ENCODE assay signal across 17 cellular contexts in genomic region chr2:203744091-203744490, GRCh38. TPM values are rescaled to one million over a fixed set of nuclear protein-coding genes. Genes with fewer than 3 reads are reported as not detected.
A peak's percentile ranks its signal among the peaks of the same experiment; 100 is the strongest.
DNase-seq lines count a peak whose midpoint lies in the region; ATAC-seq and TF ChIP-seq lines count a peak whose summit lies in the region.
"Had no signal": no experiment of that assay in that cellular context is flagged by ENCODE, and none has a peak within 500 bp of the region (broad histone marks: within the 10 kb centered on the region; RNA-seq: fewer than 3 reads in every experiment).

No MANE protein-coding gene starts in this region.

- H3K4me3 ChIP-seq in gastrocnemius medialis: no peak overlapping the region
- H3K4me3 ChIP-seq: hepatocyte had no signal

- no peaks in the 10 kb centered on the region for H3K9me3 ChIP-seq in gastrocnemius medialis

- no peaks in the 10 kb centered on the region for H3K36me3 ChIP-seq in gastrocnemius medialis

- peak; percentile 12 to 34 for ATAC-seq in gastrocnemius medialis
- ATAC-seq in left colon: no peak
- ATAC-seq in GM21515 (IDR thresholded peaks at IDR 0.05; ENCODE audit: unreplicated experiment): no peak

- H3K4me1 Mint-ChIP-seq in activated CD4-positive, alpha-beta memory T cell treated with anti-CD3 and anti-CD28 coated beads for 36 hours (ENCODE audit: low read depth): peaks cover 88% of the 10 kb centered on the region
- peaks cover 77% of the 10 kb centered on the region for H3K4me1 Mint-ChIP-seq in activated CD4-positive, alpha-beta memory T cell treated with anti-CD3 and anti-CD28 coated beads, Interleukin-2, amount 10 ng/mL, durations not matched to agents 7 days and 5 days
- peaks cover 85% of the 10 kb centered on the region for H3K4me1 Mint-ChIP-seq in activated naive CD8-positive, alpha-beta T cell (ENCODE audit: low read depth)

- in situ Hi-C loops in gastrocnemius medialis (cut with MboI; ENCODE audit: low sequenced_read_pairs in 4 of 4): no loop called here

- no peak overlapping the region for H3K4me3 Mint-ChIP-seq in activated CD4-positive, alpha-beta memory T cell treated with anti-CD3 and anti-CD28 coated beads for 36 hours
- no peak overlapping the region for H3K4me3 Mint-ChIP-seq in activated CD4-positive, alpha-beta memory T cell treated with anti-CD3 and anti-CD28 coated beads, Interleukin-2, amount 10 ng/mL, durations not matched to agents 7 days and 5 days
- peak overlapping the region; percentile 3 for H3K4me3 Mint-ChIP-seq in activated naive CD8-positive, alpha-beta T cell
- H3K4me3 Mint-ChIP-seq: nephron progenitor cell had no signal

- peak overlapping the region; percentile 40 to 75 (median 66) for H3K27ac ChIP-seq in gastrocnemius medialis
- H3K27ac ChIP-seq: hepatocyte had no signal

- H3K4me1 ChIP-seq in gastrocnemius medialis: peaks cover 3 to 16% of the 10 kb centered on the region in 2 donors

- TF ChIP-seq CTCF in gastrocnemius medialis (IDR thresholded peaks at IDR 0.05 in 4 of 5, conservative IDR thresholded peaks at IDR 0.05 in 1 of 5): no peak

- peaks cover 11% of the 10 kb centered on the region for H3K9me3 Mint-ChIP-seq in activated CD4-positive, alpha-beta memory T cell treated with anti-CD3 and anti-CD28 coated beads for 36 hours
- peaks cover 17% of the 10 kb centered on the region for H3K9me3 Mint-ChIP-seq in activated CD4-positive, alpha-beta memory T cell treated with anti-CD3 and anti-CD28 coated beads, Interleukin-2, amount 10 ng/mL, durations not matched to agents 7 days and 5 days
- peaks cover 11% of the 10 kb centered on the region for H3K9me3 Mint-ChIP-seq in activated naive CD8-positive, alpha-beta T cell (ENCODE audit: low read depth)

- no peaks in the 10 kb centered on the region for H3K27me3 ChIP-seq in gastrocnemius medialis
- H3K27me3 ChIP-seq: hepatocyte had no signal

- peaks cover 44% of the 10 kb centered on the region for H3K36me3 Mint-ChIP-seq in activated CD4-positive, alpha-beta memory T cell treated with anti-CD3 and anti-CD28 coated beads for 36 hours
- H3K36me3 Mint-ChIP-seq in activated CD4-positive, alpha-beta memory T cell treated with anti-CD3 and anti-CD28 coated beads, Interleukin-2, amount 10 ng/mL, durations not matched to agents 7 days and 5 days (ENCODE audit: low read depth): peaks cover 65% of the 10 kb centered on the region
- H3K36me3 Mint-ChIP-seq in activated naive CD8-positive, alpha-beta T cell: peaks cover 27% of the 10 kb centered on the region

- TF ChIP-seq POLR2A in gastrocnemius medialis (IDR thresholded peaks at IDR 0.05): no peak

- intact Hi-C loops in activated CD4-positive, alpha-beta memory T cell treated with anti-CD3 and anti-CD28 coated beads for 36 hours (cut with micrococcal nuclease): no loop called here
- intact Hi-C loops in gastrocnemius medialis (cut with DNase I; ENCODE audit: low total_unique reads): loop anchor here (5.0 kb wide), 2 partner anchors 62 to 73 kb away; no protein-coding TSS in a partner anchor
- intact Hi-C loops in left colon (cut with DNase I, micrococcal nuclease): no loop called here

- POLR2A ChIA-PET in activated CD4-positive, alpha-beta memory T cell treated with anti-CD3 and anti-CD28 coated beads for 36 hours (lab: Charles Lee): interaction anchor here (1.0 to 5.7 kb wide), 7 partner anchors 12 to 126 kb away, joined by 3 to 118 read pairs (median 8); partner anchors contain the start of gene CTLA4
- POLR2A ChIA-PET in activated CD4-positive, alpha-beta memory T cell treated with anti-CD3 and anti-CD28 coated beads, Interleukin-2, amount 10 ng/mL, durations not matched to agents 7 days and 5 days (lab: Charles Lee): interaction anchor here (1.2 to 17.0 kb wide), 6 partner anchors 8 to 61 kb away, joined by 3 to 859 read pairs (median 7); partner anchors contain the start of gene CD28

- CTCF ChIA-PET in activated CD4-positive, alpha-beta memory T cell treated with anti-CD3 and anti-CD28 coated beads for 36 hours (lab: Charles Lee): interaction anchor here (0.6 to 1.5 kb wide), 4 partner anchors 8 to 71 kb away, joined by 3 to 4 read pairs (median 3); no protein-coding TSS in a partner anchor
- CTCF ChIA-PET in activated CD4-positive, alpha-beta memory T cell treated with anti-CD3 and anti-CD28 coated beads, Interleukin-2, amount 10 ng/mL, durations not matched to agents 7 days and 5 days (lab: Charles Lee): interaction anchor here (1.1 to 6.6 kb wide), 3 partner anchors 14 to 38 kb away, joined by 3 to 52 read pairs (median 4); no protein-coding TSS in a partner anchor

- DNase-seq in activated CD4-positive, alpha-beta memory T cell treated with anti-CD3 and anti-CD28 coated beads for 36 hours: no peak
- DNase-seq in activated CD4-positive, alpha-beta memory T cell treated with anti-CD3 and anti-CD28 coated beads, Interleukin-2, amount 10 ng/mL, durations not matched to agents 7 days and 5 days: no peak
- peak; percentile 23 for DNase-seq in ELR (ENCODE audit: low read depth)
- no peak for DNase-seq in gastrocnemius medialis
- DNase-seq in left colon: no peak
- no peak for DNase-seq in kidney tubule cell (ENCODE audit: low spot score)
- DNase-seq: activated T-cell treated with anti-CD3 and anti-CD28 coated beads for 4 hours; islet precursor cell; mesendoderm; MM.1S; NCI-H187; nephron progenitor cell; Right ventricle myocardium superior; stimulated activated naive CD4-positive, alpha-beta T cell treated with Interleukin-2 at 50 U/mL for 16 hours had no signal

- peak overlapping the region; percentile 86 for H3K27ac Mint-ChIP-seq in activated CD4-positive, alpha-beta memory T cell treated with anti-CD3 and anti-CD28 coated beads for 36 hours
- no peak overlapping the region for H3K27ac Mint-ChIP-seq in activated CD4-positive, alpha-beta memory T cell treated with anti-CD3 and anti-CD28 coated beads, Interleukin-2, amount 10 ng/mL, durations not matched to agents 7 days and 5 days
- H3K27ac Mint-ChIP-seq in activated naive CD8-positive, alpha-beta T cell: peak overlapping the region; percentile 95
- H3K27ac Mint-ChIP-seq: nephron progenitor cell had no signal

- H3K27me3 Mint-ChIP-seq in activated CD4-positive, alpha-beta memory T cell treated with anti-CD3 and anti-CD28 coated beads for 36 hours: no peaks in the 10 kb centered on the region
- H3K27me3 Mint-ChIP-seq in activated CD4-positive, alpha-beta memory T cell treated with anti-CD3 and anti-CD28 coated beads, Interleukin-2, amount 10 ng/mL, durations not matched to agents 7 days and 5 days: no peaks in the 10 kb centered on the region
- H3K27me3 Mint-ChIP-seq in activated naive CD8-positive, alpha-beta T cell: no peaks in the 10 kb centered on the region

RNA-seq across cellular contexts. Expression of gene CD28, which starts 37.7 kb away (rescaled TPM):
- total RNA-seq in activated CD4-positive, alpha-beta memory T cell treated with anti-CD3 and anti-CD28 coated beads for 36 hours: 100 to 1,000 TPM; 279 to 285 TPM
- total RNA-seq in activated CD4-positive, alpha-beta memory T cell treated with anti-CD3 and anti-CD28 coated beads, Interleukin-2, amount 10 ng/mL, durations not matched to agents 7 days and 5 days: 100 to 1,000 TPM; 194 to 205 TPM
- total RNA-seq in gastrocnemius medialis: under 1 TPM in 3 of 4 donors, not detected in 1; 0.07 to 0.31 (median 0.09) TPM
- total RNA-seq in left colon: 1 to 10 TPM in 1 of 2 donors, under 1 TPM in 1; 0.34 to 1.7 TPM
- total RNA-seq: hepatocyte had no signal

Comparison
In these comparisons a context has a peak if more than half of its experiments do, and no peak if none do; other contexts are left out.
1. ATAC-seq: peak in gastrocnemius medialis (2 of 2); none in left colon (single experiment) and GM21515 (single experiment).
2. RNA of gene CD28, which starts 37.7 kb away (total RNA-seq): 279 to 285 TPM in activated CD4-positive, alpha-beta memory T cell treated with anti-CD3 and anti-CD28 coated beads for 36 hours and 194 to 205 TPM in activated CD4-positive, alpha-beta memory T cell treated with anti-CD3 and anti-CD28 coated beads, Interleukin-2, amount 10 ng/mL, durations not matched to agents 7 days and 5 days; 0.34 to 1.7 TPM in left colon and 0.07 to 0.31 TPM in gastrocnemius medialis; every median in the first group is over 10 times any median in the second.